Comparison of ENCODE assay signal across 8 cellular contexts in the genomic region with DNA sequence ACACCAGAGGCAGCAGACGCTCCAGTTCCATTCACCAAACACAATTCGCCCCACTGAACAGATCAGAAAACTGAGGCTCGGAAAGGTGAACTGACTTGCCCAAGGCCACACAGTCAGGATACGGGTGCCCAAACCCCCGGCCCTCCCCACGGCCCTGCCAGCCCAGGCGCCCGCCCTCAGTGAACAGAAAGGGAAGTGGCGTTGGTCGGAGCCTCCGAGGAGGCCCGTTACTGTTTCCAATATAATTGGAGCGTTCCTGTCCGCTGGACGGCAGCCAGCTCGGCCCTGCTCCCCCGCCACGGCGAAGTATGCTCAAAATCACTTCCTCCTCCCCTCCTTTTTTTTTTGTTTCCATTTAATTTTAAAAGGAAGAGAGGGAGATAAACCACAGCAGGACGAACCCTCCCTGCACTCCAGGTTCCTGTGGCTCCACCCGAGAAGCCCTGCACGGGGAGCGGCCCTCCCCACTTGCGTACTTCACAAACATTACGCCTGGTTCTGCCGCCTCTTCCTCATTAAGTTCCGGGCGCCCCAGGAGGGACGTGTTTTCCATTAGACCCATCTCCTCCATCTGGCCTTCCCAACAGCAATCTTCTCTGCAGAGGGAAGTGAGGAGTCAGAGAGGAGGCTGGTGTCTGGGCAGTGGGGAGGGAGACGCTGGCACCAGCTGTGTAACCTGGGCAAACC.
DNase-seq lines count a peak whose midpoint lies in the region; ATAC-seq and TF ChIP-seq lines count a peak whose summit lies in the region.

No MANE protein-coding gene starts in this region.

- WGBS in ovary, 3 donors: 10 to 15% (median 13%) methylated on average over 30 of the region's 30 CpGs

- H3K27ac ChIP-seq in ovary: peak overlapping the region; percentile 56 to 71

- no peak for TF ChIP-seq RAD21 in Ishikawa (IDR thresholded peaks at IDR 0.05; ENCODE audit: low read depth)

- TF ChIP-seq EP300 in Ishikawa (IDR thresholded peaks at IDR 0.05; ENCODE audit: borderline replicate concordance) (peak; percentile 66; the same call in 1 of the 2 replicates), ovary (IDR thresholded peaks at IDR 0.05) (no peak)

- peaks cover 46% of the 10 kb centered on the region for H3K4me1 ChIP-seq in ovary (ENCODE audit: insufficient read depth)

- no peaks in the 10 kb centered on the region for H3K9me3 ChIP-seq in ovary

- TF ChIP-seq CTCF in fibroblast of mammary gland (conservative IDR thresholded peaks at IDR 0.05; ENCODE audit: control insufficient read depth, insufficient read depth, low read depth, low read length) (no peak), ovary (IDR thresholded peaks at IDR 0.05) (no peak)

- intact Hi-C loops in ovary (cut with DNase I): loop anchor here in 1 of 4 donors (10.0 kb wide), 1 partner anchor 59 kb away; the partner anchor contains the start of gene NCOR2

- DNase-seq in SHP77 treated with DMSO at 0.1 percent for 48 hours (lab: John Stamatoyannopoulos, UW) (peak; percentile 42), fibroblast of mammary gland (ENCODE audit: low read depth) (peak; percentile 64), ovary (peak; percentile 88 to 96 (median 92)), T-helper 2 cell (no peak), SW 1271 (lab: John Stamatoyannopoulos, UW) (no peak)
- DNase-seq in activated CD4-positive, CD25-positive, alpha-beta regulatory T cell treated with anti-CD3 and anti-CD28 coated beads, Interleukin-2, amount 50 U/mL, for 72 hours: no peak

- no peaks in the 10 kb centered on the region for H3K36me3 ChIP-seq in ovary

- ATAC-seq in GM18517 (IDR thresholded peaks at IDR 0.05; ENCODE audit: unreplicated experiment): no peak

- H3K4me3 ChIP-seq in fibroblast of mammary gland (ENCODE audit: control insufficient read depth, low read depth, low read length) (no peak overlapping the region), ovary (no peak overlapping the region)

- TF ChIP-seq POLR2A in ovary (IDR thresholded peaks at IDR 0.05): peak; percentile 19

- H3K27me3 ChIP-seq in ovary: no peaks in the 10 kb centered on the region

TF ChIP-seq in Ishikawa, 13 proteins besides CTCF, POLR2A, EP300 and RAD21:
- TF ChIP-seq ZBTB7A (IDR thresholded peaks at IDR 0.05; ENCODE audit: low read depth): no peak
- no peak for TF ChIP-seq USF1 (IDR thresholded peaks at IDR 0.05)
- peak; percentile 79 for TF ChIP-seq NFIC (IDR thresholded peaks at IDR 0.05)
- 0 out of 2 replicates have a peak, but pooled peaks have one; percentile 35 for TF ChIP-seq TCF12 (IDR thresholded peaks at IDR 0.05; ENCODE audit: low read depth)
- no peak for TF ChIP-seq CEBPB (IDR thresholded peaks at IDR 0.05)
- TF ChIP-seq, protein P1, sequence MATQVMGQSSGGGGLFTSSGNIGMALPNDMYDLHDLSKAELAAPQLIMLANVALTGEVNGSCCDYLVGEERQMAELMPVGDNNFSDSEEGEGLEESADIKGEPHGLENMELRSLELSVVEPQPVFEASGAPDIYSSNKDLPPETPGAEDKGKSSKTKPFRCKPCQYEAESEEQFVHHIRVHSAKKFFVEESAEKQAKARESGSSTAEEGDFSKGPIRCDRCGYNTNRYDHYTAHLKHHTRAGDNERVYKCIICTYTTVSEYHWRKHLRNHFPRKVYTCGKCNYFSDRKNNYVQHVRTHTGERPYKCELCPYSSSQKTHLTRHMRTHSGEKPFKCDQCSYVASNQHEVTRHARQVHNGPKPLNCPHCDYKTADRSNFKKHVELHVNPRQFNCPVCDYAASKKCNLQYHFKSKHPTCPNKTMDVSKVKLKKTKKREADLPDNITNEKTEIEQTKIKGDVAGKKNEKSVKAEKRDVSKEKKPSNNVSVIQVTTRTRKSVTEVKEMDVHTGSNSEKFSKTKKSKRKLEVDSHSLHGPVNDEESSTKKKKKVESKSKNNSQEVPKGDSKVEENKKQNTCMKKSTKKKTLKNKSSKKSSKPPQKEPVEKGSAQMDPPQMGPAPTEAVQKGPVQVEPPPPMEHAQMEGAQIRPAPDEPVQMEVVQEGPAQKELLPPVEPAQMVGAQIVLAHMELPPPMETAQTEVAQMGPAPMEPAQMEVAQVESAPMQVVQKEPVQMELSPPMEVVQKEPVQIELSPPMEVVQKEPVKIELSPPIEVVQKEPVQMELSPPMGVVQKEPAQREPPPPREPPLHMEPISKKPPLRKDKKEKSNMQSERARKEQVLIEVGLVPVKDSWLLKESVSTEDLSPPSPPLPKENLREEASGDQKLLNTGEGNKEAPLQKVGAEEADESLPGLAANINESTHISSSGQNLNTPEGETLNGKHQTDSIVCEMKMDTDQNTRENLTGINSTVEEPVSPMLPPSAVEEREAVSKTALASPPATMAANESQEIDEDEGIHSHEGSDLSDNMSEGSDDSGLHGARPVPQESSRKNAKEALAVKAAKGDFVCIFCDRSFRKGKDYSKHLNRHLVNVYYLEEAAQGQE (IDR thresholded peaks at IDR 0.05; ENCODE audit: low read depth): no peak
- TF ChIP-seq TEAD4 (IDR thresholded peaks at IDR 0.05): no peak
- 0 out of 2 replicates have a peak, but pooled peaks have one; percentile 8 for TF ChIP-seq YY1 (IDR thresholded peaks at IDR 0.05; ENCODE audit: low read depth)
- TF ChIP-seq TAF1 (IDR thresholded peaks at IDR 0.05; ENCODE audit: low read depth): no peak
- no peak for TF ChIP-seq CREB1 (IDR thresholded peaks at IDR 0.05; ENCODE audit: low read depth)
- no peak; the same call in 1 of the 2 replicates for TF ChIP-seq FOXM1 (IDR thresholded peaks at IDR 0.05; ENCODE audit: borderline replicate concordance, low read depth)
- TF ChIP-seq MAX (IDR thresholded peaks at IDR 0.05): 0 out of 2 replicates have a peak, but pooled peaks have one; percentile 15
- TF ChIP-seq EGR1 (IDR thresholded peaks at IDR 0.05): no peak

Comparison
In these comparisons a context has a peak if more than half of its experiments do, and no peak if none do; other contexts are left out.
1. DNase-seq: peak in SHP77 treated with DMSO at 0.1 percent for 48 hours (single experiment), fibroblast of mammary gland (single experiment) and ovary (5 of 5); none in T-helper 2 cell (0 of 5), activated CD4-positive, CD25-positive, alpha-beta regulatory T cell treated with anti-CD3 and anti-CD28 coated beads, Interleukin-2, amount 50 U/mL, for 72 hours (single experiment) and SW 1271 (0 of 2).